ENCODE assay signal across 1 cellular context in the genomic region with DNA sequence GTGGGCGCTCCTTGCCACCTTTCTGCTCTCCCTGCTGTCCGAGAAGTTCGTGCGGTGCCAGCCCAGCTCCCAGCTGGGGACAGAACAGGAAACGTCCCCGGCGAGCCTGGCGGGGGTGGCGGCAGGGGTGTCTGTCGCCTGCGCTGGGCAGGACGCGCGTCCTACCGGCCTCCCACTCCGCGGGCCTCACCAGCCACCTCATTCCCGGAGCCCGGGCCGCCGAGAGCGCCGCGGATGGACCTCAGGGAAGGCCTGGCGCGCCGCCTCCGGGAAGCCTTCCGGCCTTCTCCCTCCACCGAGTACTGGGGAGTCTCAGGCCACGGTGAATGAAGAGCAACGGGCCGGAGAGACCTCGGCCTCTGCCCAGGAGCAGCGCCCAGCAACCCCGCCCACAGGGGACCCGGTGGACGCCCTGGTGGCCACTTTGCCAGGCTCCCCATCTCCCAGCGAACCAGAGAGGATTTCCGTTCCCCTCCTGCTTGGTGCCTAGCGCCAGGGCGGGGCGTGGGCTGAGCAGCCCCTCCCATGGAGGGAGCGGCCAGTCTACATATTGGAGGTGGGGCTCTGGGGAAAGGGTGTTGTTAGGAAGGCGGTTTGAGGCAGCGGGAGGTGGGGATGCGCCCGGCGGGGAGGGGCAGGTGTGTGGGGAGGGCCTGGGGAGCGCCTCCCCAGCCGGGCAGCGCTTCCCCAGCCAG.
TF ChIP-seq lines count a peak whose summit lies in the region.

No MANE protein-coding gene starts in this region.

TF ChIP-seq in HepG2, 621 proteins besides CTCF, POLR2A, EP300 and RAD21 (continued from another document and continues in another):
- TF ChIP-seq, protein P1, sequence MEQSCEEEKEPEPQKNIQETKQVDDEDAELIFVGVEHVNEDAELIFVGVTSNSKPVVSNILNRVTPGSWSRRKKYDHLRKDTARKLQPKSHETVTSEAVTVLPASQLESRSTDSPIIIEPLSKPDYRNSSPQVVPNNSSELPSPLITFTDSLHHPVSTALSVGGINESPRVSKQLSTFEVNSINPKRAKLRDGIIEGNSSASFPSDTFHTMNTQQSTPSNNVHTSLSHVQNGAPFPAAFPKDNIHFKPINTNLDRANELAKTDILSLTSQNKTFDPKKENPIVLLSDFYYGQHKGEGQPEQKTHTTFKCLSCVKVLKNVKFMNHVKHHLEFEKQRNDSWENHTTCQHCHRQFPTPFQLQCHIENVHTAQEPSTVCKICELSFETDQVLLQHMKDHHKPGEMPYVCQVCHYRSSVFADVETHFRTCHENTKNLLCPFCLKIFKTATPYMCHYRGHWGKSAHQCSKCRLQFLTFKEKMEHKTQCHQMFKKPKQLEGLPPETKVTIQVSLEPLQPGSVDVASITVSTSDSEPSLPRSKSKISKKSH (CRISPR knock-in tag; IDR thresholded peaks at IDR 0.05; ENCODE audit: borderline replicate concordance), result no peak
- TF ChIP-seq RCOR2 (CRISPR knock-in tag; IDR thresholded peaks at IDR 0.05), result peak; percentile 65; the same call in 1 of the 2 replicates
- TF ChIP-seq ZFP36 (IDR thresholded peaks at IDR 0.05; ENCODE audit: borderline replicate concordance, low read depth, low read length, partially characterized antibody), result peak; percentile 96
- TF ChIP-seq, protein P2, sequence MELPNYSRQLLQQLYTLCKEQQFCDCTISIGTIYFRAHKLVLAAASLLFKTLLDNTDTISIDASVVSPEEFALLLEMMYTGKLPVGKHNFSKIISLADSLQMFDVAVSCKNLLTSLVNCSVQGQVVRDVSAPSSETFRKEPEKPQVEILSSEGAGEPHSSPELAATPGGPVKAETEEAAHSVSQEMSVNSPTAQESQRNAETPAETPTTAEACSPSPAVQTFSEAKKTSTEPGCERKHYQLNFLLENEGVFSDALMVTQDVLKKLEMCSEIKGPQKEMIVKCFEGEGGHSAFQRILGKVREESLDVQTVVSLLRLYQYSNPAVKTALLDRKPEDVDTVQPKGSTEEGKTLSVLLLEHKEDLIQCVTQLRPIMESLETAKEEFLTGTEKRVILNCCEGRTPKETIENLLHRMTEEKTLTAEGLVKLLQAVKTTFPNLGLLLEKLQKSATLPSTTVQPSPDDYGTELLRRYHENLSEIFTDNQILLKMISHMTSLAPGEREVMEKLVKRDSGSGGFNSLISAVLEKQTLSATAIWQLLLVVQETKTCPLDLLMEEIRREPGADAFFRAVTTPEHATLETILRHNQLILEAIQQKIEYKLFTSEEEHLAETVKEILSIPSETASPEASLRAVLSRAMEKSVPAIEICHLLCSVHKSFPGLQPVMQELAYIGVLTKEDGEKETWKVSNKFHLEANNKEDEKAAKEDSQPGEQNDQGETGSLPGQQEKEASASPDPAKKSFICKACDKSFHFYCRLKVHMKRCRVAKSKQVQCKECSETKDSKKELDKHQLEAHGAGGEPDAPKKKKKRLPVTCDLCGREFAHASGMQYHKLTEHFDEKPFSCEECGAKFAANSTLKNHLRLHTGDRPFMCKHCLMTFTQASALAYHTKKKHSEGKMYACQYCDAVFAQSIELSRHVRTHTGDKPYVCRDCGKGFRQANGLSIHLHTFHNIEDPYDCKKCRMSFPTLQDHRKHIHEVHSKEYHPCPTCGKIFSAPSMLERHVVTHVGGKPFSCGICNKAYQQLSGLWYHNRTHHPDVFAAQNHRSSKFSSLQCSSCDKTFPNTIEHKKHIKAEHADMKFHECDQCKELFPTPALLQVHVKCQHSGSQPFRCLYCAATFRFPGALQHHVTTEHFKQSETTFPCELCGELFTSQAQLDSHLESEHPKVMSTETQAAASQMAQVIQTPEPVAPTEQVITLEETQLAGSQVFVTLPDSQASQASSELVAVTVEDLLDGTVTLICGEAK (IDR thresholded peaks at IDR 0.05), result no peak
- TF ChIP-seq, protein P2 (CRISPR knock-in tag; IDR thresholded peaks at IDR 0.05), result peak; percentile 27
- peak; percentile 39 for TF ChIP-seq PHF8 (CRISPR knock-in tag; IDR thresholded peaks at IDR 0.05)
- TF ChIP-seq ELF4 (CRISPR knock-in tag; IDR thresholded peaks at IDR 0.05; ENCODE audit: borderline replicate concordance), result no peak
- TF ChIP-seq, protein P3, sequence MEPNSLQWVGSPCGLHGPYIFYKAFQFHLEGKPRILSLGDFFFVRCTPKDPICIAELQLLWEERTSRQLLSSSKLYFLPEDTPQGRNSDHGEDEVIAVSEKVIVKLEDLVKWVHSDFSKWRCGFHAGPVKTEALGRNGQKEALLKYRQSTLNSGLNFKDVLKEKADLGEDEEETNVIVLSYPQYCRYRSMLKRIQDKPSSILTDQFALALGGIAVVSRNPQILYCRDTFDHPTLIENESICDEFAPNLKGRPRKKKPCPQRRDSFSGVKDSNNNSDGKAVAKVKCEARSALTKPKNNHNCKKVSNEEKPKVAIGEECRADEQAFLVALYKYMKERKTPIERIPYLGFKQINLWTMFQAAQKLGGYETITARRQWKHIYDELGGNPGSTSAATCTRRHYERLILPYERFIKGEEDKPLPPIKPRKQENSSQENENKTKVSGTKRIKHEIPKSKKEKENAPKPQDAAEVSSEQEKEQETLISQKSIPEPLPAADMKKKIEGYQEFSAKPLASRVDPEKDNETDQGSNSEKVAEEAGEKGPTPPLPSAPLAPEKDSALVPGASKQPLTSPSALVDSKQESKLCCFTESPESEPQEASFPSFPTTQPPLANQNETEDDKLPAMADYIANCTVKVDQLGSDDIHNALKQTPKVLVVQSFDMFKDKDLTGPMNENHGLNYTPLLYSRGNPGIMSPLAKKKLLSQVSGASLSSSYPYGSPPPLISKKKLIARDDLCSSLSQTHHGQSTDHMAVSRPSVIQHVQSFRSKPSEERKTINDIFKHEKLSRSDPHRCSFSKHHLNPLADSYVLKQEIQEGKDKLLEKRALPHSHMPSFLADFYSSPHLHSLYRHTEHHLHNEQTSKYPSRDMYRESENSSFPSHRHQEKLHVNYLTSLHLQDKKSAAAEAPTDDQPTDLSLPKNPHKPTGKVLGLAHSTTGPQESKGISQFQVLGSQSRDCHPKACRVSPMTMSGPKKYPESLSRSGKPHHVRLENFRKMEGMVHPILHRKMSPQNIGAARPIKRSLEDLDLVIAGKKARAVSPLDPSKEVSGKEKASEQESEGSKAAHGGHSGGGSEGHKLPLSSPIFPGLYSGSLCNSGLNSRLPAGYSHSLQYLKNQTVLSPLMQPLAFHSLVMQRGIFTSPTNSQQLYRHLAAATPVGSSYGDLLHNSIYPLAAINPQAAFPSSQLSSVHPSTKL (CRISPR knock-in tag; IDR thresholded peaks at IDR 0.05), result no peak; the same call in 1 of the 2 replicates
- no peak for TF ChIP-seq ZNF644 (CRISPR knock-in tag; IDR thresholded peaks at IDR 0.05; ENCODE audit: low read depth)
- TF ChIP-seq MAZ (IDR thresholded peaks at IDR 0.05; ENCODE audit: borderline replicate concordance, low read depth, low read length), result peak; percentile 49; the same call in 1 of the 2 replicates
- peak; percentile 19; the same call in 1 of the 2 replicates for TF ChIP-seq MAZ (CRISPR knock-in tag; IDR thresholded peaks at IDR 0.05; ENCODE audit: low read depth)
- no peak for TF ChIP-seq FLYWCH1 (CRISPR knock-in tag; IDR thresholded peaks at IDR 0.05)
- TF ChIP-seq ZSCAN9 (CRISPR knock-in tag; IDR thresholded peaks at IDR 0.05; ENCODE audit: borderline replicate concordance), result no peak
- TF ChIP-seq CHCHD3 (CRISPR knock-in tag; IDR thresholded peaks at IDR 0.05), result 0 out of 2 replicates have a peak, but pooled peaks have one; percentile 50
- no peak for TF ChIP-seq SAFB2 (CRISPR knock-in tag; IDR thresholded peaks at IDR 0.05; ENCODE audit: borderline replicate concordance, low read depth)
- TF ChIP-seq HOXA3 (CRISPR knock-in tag; IDR thresholded peaks at IDR 0.05), result no peak; the same call in 1 of the 2 replicates
- TF ChIP-seq NR2F6 (IDR thresholded peaks at IDR 0.05), result no peak
- 0 out of 2 replicates have a peak, but pooled peaks have one; percentile 13 for TF ChIP-seq NR2F6 (CRISPR knock-in tag; IDR thresholded peaks at IDR 0.05)
- TF ChIP-seq, protein P4, sequence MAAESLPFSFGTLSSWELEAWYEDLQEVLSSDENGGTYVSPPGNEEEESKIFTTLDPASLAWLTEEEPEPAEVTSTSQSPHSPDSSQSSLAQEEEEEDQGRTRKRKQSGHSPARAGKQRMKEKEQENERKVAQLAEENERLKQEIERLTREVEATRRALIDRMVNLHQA (CRISPR knock-in tag; IDR thresholded peaks at IDR 0.05), result no peak
- peak; percentile 54; the same call in 1 of the 2 replicates for TF ChIP-seq YEATS4 (CRISPR knock-in tag; IDR thresholded peaks at IDR 0.05; ENCODE audit: borderline replicate concordance)
- TF ChIP-seq ZSCAN12 (CRISPR knock-in tag; IDR thresholded peaks at IDR 0.05), result 0 out of 2 replicates have a peak, but pooled peaks have one; percentile 68
- no peak for TF ChIP-seq NFE2 (CRISPR knock-in tag; IDR thresholded peaks at IDR 0.05)
- TF ChIP-seq KLF9 (CRISPR knock-in tag; IDR thresholded peaks at IDR 0.05; ENCODE audit: low read depth), result 0 out of 2 replicates have a peak, but pooled peaks have one; percentile 3
- TF ChIP-seq, protein P5, sequence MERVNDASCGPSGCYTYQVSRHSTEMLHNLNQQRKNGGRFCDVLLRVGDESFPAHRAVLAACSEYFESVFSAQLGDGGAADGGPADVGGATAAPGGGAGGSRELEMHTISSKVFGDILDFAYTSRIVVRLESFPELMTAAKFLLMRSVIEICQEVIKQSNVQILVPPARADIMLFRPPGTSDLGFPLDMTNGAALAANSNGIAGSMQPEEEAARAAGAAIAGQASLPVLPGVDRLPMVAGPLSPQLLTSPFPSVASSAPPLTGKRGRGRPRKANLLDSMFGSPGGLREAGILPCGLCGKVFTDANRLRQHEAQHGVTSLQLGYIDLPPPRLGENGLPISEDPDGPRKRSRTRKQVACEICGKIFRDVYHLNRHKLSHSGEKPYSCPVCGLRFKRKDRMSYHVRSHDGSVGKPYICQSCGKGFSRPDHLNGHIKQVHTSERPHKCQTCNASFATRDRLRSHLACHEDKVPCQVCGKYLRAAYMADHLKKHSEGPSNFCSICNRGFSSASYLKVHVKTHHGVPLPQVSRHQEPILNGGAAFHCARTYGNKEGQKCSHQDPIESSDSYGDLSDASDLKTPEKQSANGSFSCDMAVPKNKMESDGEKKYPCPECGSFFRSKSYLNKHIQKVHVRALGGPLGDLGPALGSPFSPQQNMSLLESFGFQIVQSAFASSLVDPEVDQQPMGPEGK (CRISPR knock-in tag; IDR thresholded peaks at IDR 0.05), result peak; percentile 89
- no peak; the same call in 1 of the 2 replicates for TF ChIP-seq ATF7-NPFF (CRISPR knock-in tag; IDR thresholded peaks at IDR 0.05; ENCODE audit: low read depth)
- TF ChIP-seq, protein P6, sequence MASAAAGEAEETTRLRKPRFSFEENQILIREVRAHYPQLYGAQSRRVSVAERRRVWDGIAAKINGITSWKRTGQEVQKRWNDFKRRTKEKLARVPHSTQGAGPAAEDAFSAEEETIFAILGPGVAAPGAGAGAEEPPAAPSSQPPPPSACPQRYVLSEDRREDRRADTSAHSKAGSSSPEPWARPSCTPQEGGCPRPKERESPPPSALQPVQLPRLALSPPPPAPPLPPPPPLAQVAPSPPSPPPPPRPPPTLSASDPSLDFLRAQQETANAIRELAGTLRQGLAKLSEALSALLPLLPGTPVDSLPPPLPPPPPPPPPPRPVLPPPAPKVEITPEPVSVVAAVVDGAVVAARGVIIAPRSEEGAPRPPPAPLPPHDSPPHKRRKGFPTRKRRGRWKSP (CRISPR knock-in tag; IDR thresholded peaks at IDR 0.05), result 0 out of 2 replicates have a peak, but pooled peaks have one; percentile 11
- TF ChIP-seq TAF1 (CRISPR knock-in tag; IDR thresholded peaks at IDR 0.05), result peak; percentile 2; the same call in 1 of the 2 replicates
- no peak for TF ChIP-seq MBD4 (IDR thresholded peaks at IDR 0.05; ENCODE audit: borderline replicate concordance, low read length)
- 0 out of 2 replicates have a peak, but pooled peaks have one; percentile 15 for TF ChIP-seq ZNF317 (CRISPR knock-in tag; IDR thresholded peaks at IDR 0.05)
- 0 out of 2 replicates have a peak, but pooled peaks have one; percentile 50 for TF ChIP-seq CCDC6 (CRISPR knock-in tag; IDR thresholded peaks at IDR 0.05)
- TF ChIP-seq, protein P7, sequence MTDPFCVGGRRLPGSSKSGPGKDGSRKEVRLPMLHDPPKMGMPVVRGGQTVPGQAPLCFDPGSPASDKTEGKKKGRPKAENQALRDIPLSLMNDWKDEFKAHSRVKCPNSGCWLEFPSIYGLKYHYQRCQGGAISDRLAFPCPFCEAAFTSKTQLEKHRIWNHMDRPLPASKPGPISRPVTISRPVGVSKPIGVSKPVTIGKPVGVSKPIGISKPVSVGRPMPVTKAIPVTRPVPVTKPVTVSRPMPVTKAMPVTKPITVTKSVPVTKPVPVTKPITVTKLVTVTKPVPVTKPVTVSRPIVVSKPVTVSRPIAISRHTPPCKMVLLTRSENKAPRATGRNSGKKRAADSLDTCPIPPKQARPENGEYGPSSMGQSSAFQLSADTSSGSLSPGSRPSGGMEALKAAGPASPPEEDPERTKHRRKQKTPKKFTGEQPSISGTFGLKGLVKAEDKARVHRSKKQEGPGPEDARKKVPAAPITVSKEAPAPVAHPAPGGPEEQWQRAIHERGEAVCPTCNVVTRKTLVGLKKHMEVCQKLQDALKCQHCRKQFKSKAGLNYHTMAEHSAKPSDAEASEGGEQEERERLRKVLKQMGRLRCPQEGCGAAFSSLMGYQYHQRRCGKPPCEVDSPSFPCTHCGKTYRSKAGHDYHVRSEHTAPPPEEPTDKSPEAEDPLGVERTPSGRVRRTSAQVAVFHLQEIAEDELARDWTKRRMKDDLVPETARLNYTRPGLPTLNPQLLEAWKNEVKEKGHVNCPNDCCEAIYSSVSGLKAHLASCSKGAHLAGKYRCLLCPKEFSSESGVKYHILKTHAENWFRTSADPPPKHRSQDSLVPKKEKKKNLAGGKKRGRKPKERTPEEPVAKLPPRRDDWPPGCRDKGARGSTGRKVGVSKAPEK (CRISPR knock-in tag; IDR thresholded peaks at IDR 0.05; ENCODE audit: borderline replicate concordance), result no peak
- peak; percentile 51 for TF ChIP-seq ZNF883 (CRISPR knock-in tag; IDR thresholded peaks at IDR 0.05; ENCODE audit: not compliant biosample characterization)
- no peak for TF ChIP-seq NFE2L2 (IDR thresholded peaks at IDR 0.05; ENCODE audit: low read length)
